ENCODE assay signal across 7 cellular contexts in genomic region chr19:35248310-35249145, GRCh38.
DNase-seq lines count a peak whose midpoint lies in the region; ATAC-seq and TF ChIP-seq lines count a peak whose summit lies in the region.

Gene LSR (plus strand): TSS chr19:35249002. CDS start chr19:35249023, 21 bp downstream.

- peaks cover 21% of the 10 kb centered on the region for H3K4me1 ChIP-seq in OCI-LY1 (ENCODE audit: insufficient read depth, low read length, severe bottlenecking)
- H3K4me1 ChIP-seq in iPS-15b (ENCODE audit: control insufficient read depth, insufficient read depth, low read length), result peaks cover 4% of the 10 kb centered on the region

- peak within 1 kb of the TSS; percentile 71 for H3K4me2 ChIP-seq in OCI-LY1 (ENCODE audit: low read length)

- peaks cover 3% of the 10 kb centered on the region for H3K9me3 ChIP-seq in OCI-LY1 (ENCODE audit: low read length)
- no peaks in the 10 kb centered on the region for H3K9me3 ChIP-seq in iPS-15b (ENCODE audit: control insufficient read depth, insufficient read depth, low read length)

- H3K36me3 ChIP-seq in OCI-LY1 (ENCODE audit: insufficient read depth, low read length) (peaks cover 21% of the 10 kb centered on the region), iPS-15b (ENCODE audit: control insufficient read depth, insufficient read depth, low read length) (peaks cover 18% of the 10 kb centered on the region)

- ATAC-seq in HG03175 (IDR thresholded peaks at IDR 0.05; ENCODE audit: unreplicated experiment), result peak; percentile 80

- no peak within 1 kb of the TSS; the same call in 1 of the 2 replicates for H2AFZ ChIP-seq in OCI-LY1 (ENCODE audit: low read length)

- H3K79me2 ChIP-seq in OCI-LY1 (ENCODE audit: insufficient read depth, low read length), result peaks cover 10% of the 10 kb centered on the region; the same call in 1 of the 2 replicates

- H3K4me3 ChIP-seq in OCI-LY1 (ENCODE audit: low read depth, low read length, poor library complexity, severe bottlenecking), result peak within 1 kb of the TSS; percentile 90
- H3K4me3 ChIP-seq in iPS-15b (ENCODE audit: low read depth, low read length), result peak within 1 kb of the TSS; percentile 90

- TF ChIP-seq CTCF in OCI-LY1 (IDR thresholded peaks at IDR 0.05; ENCODE audit: low read length), result no peak

- no peaks in the 10 kb centered on the region for H3K9me2 ChIP-seq in OCI-LY1 (ENCODE audit: low read depth, low read length)

- peak in 3 of 4 experiments; percentile 34 to 65 (median 61) for DNase-seq in activated naive CD4-positive, alpha-beta T cell (lab: John Stamatoyannopoulos, UW)
- DNase-seq in stimulated activated CD4-positive, alpha-beta T cell treated with anti-CD3 and anti-CD28 coated beads, Interleukin-12 subunit alpha, Interleukin-12 subunit beta, amount 100 ng/mL, for 4 hours, result peak; percentile 68
- no peak for DNase-seq in AG08396 (ENCODE audit: low spot score)

- peak within 1 kb of the TSS; percentile 90 for H3K9ac ChIP-seq in OCI-LY1 (ENCODE audit: low read length)
- peak within 1 kb of the TSS; percentile 99 for H3K9ac ChIP-seq in iPS-15b (ENCODE audit: low read depth, low read length)

- H3F3A ChIP-seq in OCI-LY1 (ENCODE audit: insufficient read depth, low read length), result peaks cover 9% of the 10 kb centered on the region; the same call in 1 of the 2 replicates

- H4K20me1 ChIP-seq in OCI-LY1 (ENCODE audit: insufficient read depth, low read length), result no peaks in the 10 kb centered on the region

- H3K27ac ChIP-seq in OCI-LY1 (ENCODE audit: low read depth, low read length, poor library complexity, severe bottlenecking), result peak within 1 kb of the TSS; percentile 81

- TF ChIP-seq POLR2A in GM19099 (IDR thresholded peaks at IDR 0.05; ENCODE audit: extremely low read depth, insufficient read length, low read depth), result peak; percentile 97

- H3K27me3 ChIP-seq in OCI-LY1 (ENCODE audit: insufficient read depth, low read length), result no peaks in the 10 kb centered on the region
- no peaks in the 10 kb centered on the region for H3K27me3 ChIP-seq in iPS-15b (ENCODE audit: control insufficient read depth, insufficient read depth, low read length)
